ENCODE assay signal across 1 cellular context in genomic region chr14:50835280-50835679, GRCh38.
A peak's percentile ranks its signal among the peaks of the same experiment; 100 is the strongest.
TF ChIP-seq lines count a peak whose summit lies in the region.

No MANE protein-coding gene starts in this region.

TF ChIP-seq in GM12878, 131 proteins besides CTCF, POLR2A, EP300 and RAD21 (continued from another document):
- no peak for TF ChIP-seq CHD4 (IDR thresholded peaks at IDR 0.05)
- TF ChIP-seq, protein P1, sequence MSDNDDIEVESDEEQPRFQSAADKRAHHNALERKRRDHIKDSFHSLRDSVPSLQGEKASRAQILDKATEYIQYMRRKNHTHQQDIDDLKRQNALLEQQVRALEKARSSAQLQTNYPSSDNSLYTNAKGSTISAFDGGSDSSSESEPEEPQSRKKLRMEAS (IDR thresholded peaks at IDR 0.05; ENCODE audit: low read depth, low read length): peak; percentile 56; the same call in 1 of the 2 replicates
- peak; percentile 24; the same call in 1 of the 2 replicates for TF ChIP-seq RAD51 (IDR thresholded peaks at IDR 0.05)
- TF ChIP-seq MEF2B (IDR thresholded peaks at IDR 0.05; ENCODE audit: partially characterized antibody, poor library complexity, severe bottlenecking): peak; percentile 48
- peak; percentile 66; the same call in 1 of the 2 replicates for TF ChIP-seq POLR2AphosphoS5 (IDR thresholded peaks at IDR 0.05; ENCODE audit: low read length)
- peak; percentile 71 for TF ChIP-seq RELB (IDR thresholded peaks at IDR 0.05; ENCODE audit: low read depth)
- TF ChIP-seq NBN (IDR thresholded peaks at IDR 0.05): 0 out of 2 replicates have a peak, but pooled peaks have one; percentile 17
- TF ChIP-seq, protein P2, sequence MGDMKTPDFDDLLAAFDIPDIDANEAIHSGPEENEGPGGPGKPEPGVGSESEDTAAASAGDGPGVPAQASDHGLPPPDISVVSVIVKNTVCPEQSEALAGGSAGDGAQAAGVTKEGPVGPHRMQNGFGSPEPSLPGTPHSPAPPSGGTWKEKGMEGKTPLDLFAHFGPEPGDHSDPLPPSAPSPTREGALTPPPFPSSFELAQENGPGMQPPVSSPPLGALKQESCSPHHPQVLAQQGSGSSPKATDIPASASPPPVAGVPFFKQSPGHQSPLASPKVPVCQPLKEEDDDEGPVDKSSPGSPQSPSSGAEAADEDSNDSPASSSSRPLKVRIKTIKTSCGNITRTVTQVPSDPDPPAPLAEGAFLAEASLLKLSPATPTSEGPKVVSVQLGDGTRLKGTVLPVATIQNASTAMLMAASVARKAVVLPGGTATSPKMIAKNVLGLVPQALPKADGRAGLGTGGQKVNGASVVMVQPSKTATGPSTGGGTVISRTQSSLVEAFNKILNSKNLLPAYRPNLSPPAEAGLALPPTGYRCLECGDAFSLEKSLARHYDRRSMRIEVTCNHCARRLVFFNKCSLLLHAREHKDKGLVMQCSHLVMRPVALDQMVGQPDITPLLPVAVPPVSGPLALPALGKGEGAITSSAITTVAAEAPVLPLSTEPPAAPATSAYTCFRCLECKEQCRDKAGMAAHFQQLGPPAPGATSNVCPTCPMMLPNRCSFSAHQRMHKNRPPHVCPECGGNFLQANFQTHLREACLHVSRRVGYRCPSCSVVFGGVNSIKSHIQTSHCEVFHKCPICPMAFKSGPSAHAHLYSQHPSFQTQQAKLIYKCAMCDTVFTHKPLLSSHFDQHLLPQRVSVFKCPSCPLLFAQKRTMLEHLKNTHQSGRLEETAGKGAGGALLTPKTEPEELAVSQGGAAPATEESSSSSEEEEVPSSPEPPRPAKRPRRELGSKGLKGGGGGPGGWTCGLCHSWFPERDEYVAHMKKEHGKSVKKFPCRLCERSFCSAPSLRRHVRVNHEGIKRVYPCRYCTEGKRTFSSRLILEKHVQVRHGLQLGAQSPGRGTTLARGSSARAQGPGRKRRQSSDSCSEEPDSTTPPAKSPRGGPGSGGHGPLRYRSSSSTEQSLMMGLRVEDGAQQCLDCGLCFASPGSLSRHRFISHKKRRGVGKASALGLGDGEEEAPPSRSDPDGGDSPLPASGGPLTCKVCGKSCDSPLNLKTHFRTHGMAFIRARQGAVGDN (IDR thresholded peaks at IDR 0.05): peak; percentile 87
- peak; percentile 81 to 83 for TF ChIP-seq BHLHE40 (IDR thresholded peaks at IDR 0.05; ENCODE audit: borderline replicate concordance in 1 of 2, low read depth in 2 of 2, low read length in 1 of 2)
- peak; percentile 59 for TF ChIP-seq IKZF1 (conservative IDR thresholded peaks at IDR 0.05)
